In genomic region chr10:122344741-122345258, GRCh38 we compare ENCODE assay signal across 13 cellular contexts. TPM values are rescaled to one million over a fixed set of nuclear protein-coding genes. Genes with fewer than 3 reads are reported as not detected.
DNase-seq lines count a peak whose midpoint lies in the region; ATAC-seq and TF ChIP-seq lines count a peak whose summit lies in the region.
"Had no signal": no experiment of that assay in that cellular context is flagged by ENCODE, and none has a peak within 500 bp of the region (broad histone marks: within the 10 kb centered on the region; RNA-seq: fewer than 3 reads in every experiment).

No MANE protein-coding gene starts in this region.

- intact Hi-C loops in left ventricle myocardium superior (cut with micrococcal nuclease): loop anchor here (10.0 kb wide), 1 partner anchor 90 kb away; no protein-coding TSS in a partner anchor
- intact Hi-C loops in left cardiac atrium (cut with DNase I): loop anchor here (5.0 to 10.0 kb wide), 6 partner anchors 43 to 228 kb away; no protein-coding TSS in a partner anchor
- intact Hi-C loops in thyroid gland (cut with DNase I): loop anchor here (5.0 to 10.0 kb wide), 3 partner anchors 47 to 220 kb away; partner anchors contain the start of gene DMBT1

- peak; percentile 45 for DNase-seq in left ventricle myocardium superior
- DNase-seq in left cardiac atrium: no peak
- DNase-seq in brain microvascular endothelial cell: peak; percentile 20
- no peak for DNase-seq in left lobe of liver (ENCODE audit: low spot score)
- no peak for DNase-seq in thyroid gland
- DNase-seq in NCI-H146 (lab: John Stamatoyannopoulos, UW): no peak
- no peak for DNase-seq in activated effector memory CD4-positive, alpha-beta T cell treated with Interleukin-2 at 50 U/mL for 16 hours
- DNase-seq: activated CD4-positive, alpha-beta T cell treated with anti-CD3 and anti-CD28 coated beads, Interleukin-2, amount 10 ng/mL, durations not matched to agents 7 days and 5 days; NCI-H2171 treated with DMSO at 0.1 percent for 48 hours; SIG-M5 had no signal

- TF ChIP-seq CTCF in brain microvascular endothelial cell (IDR thresholded peaks at IDR 0.05; ENCODE audit: low read depth, low read length, missing control alignments) (no peak), thyroid gland (IDR thresholded peaks at IDR 0.05) (no peak)

- in situ Hi-C loops in brain microvascular endothelial cell (cut with HindIII; ENCODE audit: low pct_ligation_motif_present, low sequenced_read_pairs): no loop called here

- 93% methylated on average over 9 of the region's 9 CpGs for WGBS in thyroid gland, 2 donors

- TF ChIP-seq POLR2A in thyroid gland (IDR thresholded peaks at IDR 0.05): no peak

- H3K4me1 ChIP-seq in thyroid gland: peaks cover 0 to 18% of the 10 kb centered on the region in 2 donors
- H3K4me1 ChIP-seq: ascending aorta had no signal

- H3K36me3 ChIP-seq in brain microvascular endothelial cell (replicated peaks) (no peaks in the 10 kb centered on the region), thyroid gland (no peaks in the 10 kb centered on the region)
- H3K36me3 ChIP-seq: ascending aorta had no signal

- H3K4me3 ChIP-seq in brain microvascular endothelial cell (ENCODE audit: low read depth, low read length): no peak overlapping the region
- no peak overlapping the region for H3K4me3 ChIP-seq in thyroid gland (replicated peaks in 1 of 3)
- H3K4me3 ChIP-seq: ascending aorta, smooth muscle cell had no signal

- ATAC-seq in left ventricle myocardium superior: peak; percentile 35
- no peak for ATAC-seq in left cardiac atrium
- ATAC-seq in left lobe of liver: peak; percentile 38
- ATAC-seq in GM21360 (IDR thresholded peaks at IDR 0.05; ENCODE audit: unreplicated experiment): no peak

- H3K27me3 ChIP-seq in brain microvascular endothelial cell (replicated peaks) (no peaks in the 10 kb centered on the region), thyroid gland (no peaks in the 10 kb centered on the region)
- H3K27me3 ChIP-seq: ascending aorta had no signal

- H3K27ac ChIP-seq in brain microvascular endothelial cell (no peak overlapping the region), thyroid gland (no peak overlapping the region)
- H3K27ac ChIP-seq: ascending aorta had no signal

- H3K9me3 ChIP-seq in thyroid gland: no peaks in the 10 kb centered on the region
- H3K9me3 ChIP-seq: ascending aorta had no signal

RNA-seq across cellular contexts. Expression of gene PLEKHA1, which starts 29.7 kb away (rescaled TPM):
- 71.1 TPM for total RNA-seq in left ventricle myocardium superior
- total RNA-seq in left cardiac atrium: 10 to 100 TPM; 32.1 to 37.8 TPM
- 21.1 TPM for total RNA-seq in left lobe of liver
- 10 to 100 TPM; 39.3 to 50.9 (median 45.6) TPM for total RNA-seq in thyroid gland

Comparison
In these comparisons a context has a peak if more than half of its experiments do, and no peak if none do; other contexts are left out.
1. ATAC-seq: peak in left ventricle myocardium superior (single experiment) and left lobe of liver (single experiment); none in left cardiac atrium (0 of 2) and GM21360 (single experiment).
2. DNase-seq: peak in left ventricle myocardium superior (single experiment) and brain microvascular endothelial cell (single experiment); none in left cardiac atrium (single experiment), left lobe of liver (single experiment), thyroid gland (0 of 2), NCI-H146 (single experiment) and activated effector memory CD4-positive, alpha-beta T cell treated with Interleukin-2 at 50 U/mL for 16 hours (single experiment).